In the genomic region with DNA sequence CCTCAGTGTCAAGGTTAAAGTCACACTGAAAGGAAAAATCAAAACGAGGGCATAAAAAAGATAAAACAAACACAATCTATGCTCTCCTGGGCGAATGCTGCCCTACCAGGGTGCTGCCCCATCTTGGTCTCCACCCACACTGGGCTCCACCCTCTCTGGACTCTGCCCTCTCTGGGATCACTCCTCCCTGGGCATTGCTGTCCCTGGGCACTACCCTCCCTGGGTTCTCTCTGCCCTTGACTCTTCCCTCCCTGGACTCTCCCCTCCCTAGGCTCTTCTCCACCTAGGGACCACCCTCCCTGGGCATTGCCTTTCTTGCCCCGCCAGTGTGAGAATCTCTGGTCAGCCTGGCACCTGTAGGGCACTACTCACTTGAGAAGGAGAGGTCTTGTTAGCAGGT, we compare ENCODE assay signal across 18 cellular contexts. TPM values are rescaled to one million over a fixed set of nuclear protein-coding genes. Genes with fewer than 3 reads are reported as not detected.
DNase-seq lines count a peak whose midpoint lies in the region; ATAC-seq and TF ChIP-seq lines count a peak whose summit lies in the region.
"Had no signal": no experiment of that assay in that cellular context is flagged by ENCODE, and none has a peak within 500 bp of the region (broad histone marks: within the 10 kb centered on the region; RNA-seq: fewer than 3 reads in every experiment).

No MANE protein-coding gene starts in this region.

- intact Hi-C loops in stomach (cut with DNase I; ENCODE audit: low total_unique reads), result no loop called here

- TF ChIP-seq RAD21 in liver (IDR thresholded peaks at IDR 0.05), result no peak

- TF ChIP-seq POLR2A in stomach (IDR thresholded peaks at IDR 0.05), result no peak

- TF ChIP-seq CTCF in liver (IDR thresholded peaks at IDR 0.05; ENCODE audit: low read depth, low read length, missing input control) (no peak), stomach (IDR thresholded peaks at IDR 0.05) (no peak), foreskin keratinocyte (conservative IDR thresholded peaks at IDR 0.05) (no peak)

- H3K4me1 ChIP-seq in liver (ENCODE audit: control insufficient read depth in 4 of 4, insufficient read depth in 4 of 4, low read length in 3 of 4), result peaks cover 0 to 12% (median 4%) of the 10 kb centered on the region in 4 donors
- H3K4me1 ChIP-seq in stomach, result no peaks in the 10 kb centered on the region
- no peaks in the 10 kb centered on the region for H3K4me1 ChIP-seq in foreskin keratinocyte
- H3K4me1 ChIP-seq: SJCRH30 had no signal

- no peak overlapping the region for H3K27ac ChIP-seq in liver (ENCODE audit: low read depth in 1 of 2, low read length in 2 of 2)
- H3K27ac ChIP-seq in stomach, result no peak overlapping the region
- H3K27ac ChIP-seq in foreskin keratinocyte, result no peak overlapping the region
- H3K27ac ChIP-seq: HL-60, SJCRH30 had no signal

- H3K9ac ChIP-seq in liver (ENCODE audit: low read depth in 1 of 2, low read length in 2 of 2), result no peak overlapping the region

- H3K9me3 ChIP-seq in liver (ENCODE audit: control insufficient read depth in 4 of 4, low read length in 3 of 4), result no peaks in the 10 kb centered on the region
- no peaks in the 10 kb centered on the region for H3K9me3 ChIP-seq in stomach
- H3K9me3 ChIP-seq: SJCRH30 had no signal

- DNase-seq in activated effector memory CD4-positive, alpha-beta T cell treated with anti-CD3 and anti-CD28 coated beads, Interleukin-2, amount 50 U/mL, for 16 hours, result peak; percentile 50
- no peak for DNase-seq in activated effector memory CD4-positive, alpha-beta T cell treated with Interleukin-2 at 50 U/mL for 16 hours
- DNase-seq in SW480 (ENCODE audit: low spot score), result peak; percentile 32
- DNase-seq in stomach, result peak; percentile 56
- DNase-seq in MV-4-11 (lab: John Stamatoyannopoulos, UW), result no peak
- no peak for DNase-seq in stimulated activated CD4-positive, alpha-beta T cell treated with anti-CD3 and anti-CD28 coated beads, Interleukin-12 subunit alpha, Interleukin-12 subunit beta, amount 100 ng/mL, for 4 hours
- DNase-seq in foreskin keratinocyte, result no peak
- DNase-seq: CD4-positive, CD25-positive, alpha-beta regulatory T cell; DMS79 treated with DMSO at 0.1 percent for 48 hours; KBM-7; NCI-H1105 treated with DMSO at 0.1 percent for 48 hours; NCI-H187 treated with DMSO at 0.1 percent for 48 hours; NCI-H774; SJCRH30 had no signal

- no peaks in the 10 kb centered on the region for H3K27me3 ChIP-seq in liver (ENCODE audit: control insufficient read depth in 4 of 4, insufficient read depth in 4 of 4, low read length in 3 of 4)
- H3K27me3 ChIP-seq in stomach, result peaks cover 0 to 11% (median 0%) of the 10 kb centered on the region in 3 donors
- peaks cover 26% of the 10 kb centered on the region for H3K27me3 ChIP-seq in foreskin keratinocyte
- H3K27me3 ChIP-seq: SJCRH30 had no signal

- H3K36me3 ChIP-seq in liver (ENCODE audit: control insufficient read depth in 4 of 4, insufficient read depth in 3 of 4, low read depth in 1 of 4, low read length in 3 of 4), result no peaks in the 10 kb centered on the region
- H3K36me3 ChIP-seq in stomach, result no peaks in the 10 kb centered on the region
- H3K36me3 ChIP-seq: SJCRH30 had no signal

- no peak for TF ChIP-seq EP300 in stomach (IDR thresholded peaks at IDR 0.05)

- no peak for ATAC-seq in foreskin keratinocyte

- H3K4me3 ChIP-seq in liver (ENCODE audit: low read depth in 1 of 3, low read length in 3 of 3), result no peak overlapping the region
- H3K4me3 ChIP-seq in stomach, result no peak overlapping the region
- H3K4me3 ChIP-seq: SJCRH30 had no signal

- WGBS in liver, result 47% methylated on average over 3 of the region's 3 CpGs
- 44 to 62% (median 51%) methylated on average over 3 of the region's 3 CpGs for WGBS in stomach, 5 donors

TF ChIP-seq in liver, 16 proteins besides CTCF, POLR2A, EP300 and RAD21:
- no peak for TF ChIP-seq TAF1 (conservative IDR thresholded peaks at IDR 0.05)
- TF ChIP-seq, protein P1, sequence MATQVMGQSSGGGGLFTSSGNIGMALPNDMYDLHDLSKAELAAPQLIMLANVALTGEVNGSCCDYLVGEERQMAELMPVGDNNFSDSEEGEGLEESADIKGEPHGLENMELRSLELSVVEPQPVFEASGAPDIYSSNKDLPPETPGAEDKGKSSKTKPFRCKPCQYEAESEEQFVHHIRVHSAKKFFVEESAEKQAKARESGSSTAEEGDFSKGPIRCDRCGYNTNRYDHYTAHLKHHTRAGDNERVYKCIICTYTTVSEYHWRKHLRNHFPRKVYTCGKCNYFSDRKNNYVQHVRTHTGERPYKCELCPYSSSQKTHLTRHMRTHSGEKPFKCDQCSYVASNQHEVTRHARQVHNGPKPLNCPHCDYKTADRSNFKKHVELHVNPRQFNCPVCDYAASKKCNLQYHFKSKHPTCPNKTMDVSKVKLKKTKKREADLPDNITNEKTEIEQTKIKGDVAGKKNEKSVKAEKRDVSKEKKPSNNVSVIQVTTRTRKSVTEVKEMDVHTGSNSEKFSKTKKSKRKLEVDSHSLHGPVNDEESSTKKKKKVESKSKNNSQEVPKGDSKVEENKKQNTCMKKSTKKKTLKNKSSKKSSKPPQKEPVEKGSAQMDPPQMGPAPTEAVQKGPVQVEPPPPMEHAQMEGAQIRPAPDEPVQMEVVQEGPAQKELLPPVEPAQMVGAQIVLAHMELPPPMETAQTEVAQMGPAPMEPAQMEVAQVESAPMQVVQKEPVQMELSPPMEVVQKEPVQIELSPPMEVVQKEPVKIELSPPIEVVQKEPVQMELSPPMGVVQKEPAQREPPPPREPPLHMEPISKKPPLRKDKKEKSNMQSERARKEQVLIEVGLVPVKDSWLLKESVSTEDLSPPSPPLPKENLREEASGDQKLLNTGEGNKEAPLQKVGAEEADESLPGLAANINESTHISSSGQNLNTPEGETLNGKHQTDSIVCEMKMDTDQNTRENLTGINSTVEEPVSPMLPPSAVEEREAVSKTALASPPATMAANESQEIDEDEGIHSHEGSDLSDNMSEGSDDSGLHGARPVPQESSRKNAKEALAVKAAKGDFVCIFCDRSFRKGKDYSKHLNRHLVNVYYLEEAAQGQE (IDR thresholded peaks at IDR 0.05), result peak; percentile 24
- no peak for TF ChIP-seq NR2F2 (IDR thresholded peaks at IDR 0.05)
- TF ChIP-seq, protein P2, sequence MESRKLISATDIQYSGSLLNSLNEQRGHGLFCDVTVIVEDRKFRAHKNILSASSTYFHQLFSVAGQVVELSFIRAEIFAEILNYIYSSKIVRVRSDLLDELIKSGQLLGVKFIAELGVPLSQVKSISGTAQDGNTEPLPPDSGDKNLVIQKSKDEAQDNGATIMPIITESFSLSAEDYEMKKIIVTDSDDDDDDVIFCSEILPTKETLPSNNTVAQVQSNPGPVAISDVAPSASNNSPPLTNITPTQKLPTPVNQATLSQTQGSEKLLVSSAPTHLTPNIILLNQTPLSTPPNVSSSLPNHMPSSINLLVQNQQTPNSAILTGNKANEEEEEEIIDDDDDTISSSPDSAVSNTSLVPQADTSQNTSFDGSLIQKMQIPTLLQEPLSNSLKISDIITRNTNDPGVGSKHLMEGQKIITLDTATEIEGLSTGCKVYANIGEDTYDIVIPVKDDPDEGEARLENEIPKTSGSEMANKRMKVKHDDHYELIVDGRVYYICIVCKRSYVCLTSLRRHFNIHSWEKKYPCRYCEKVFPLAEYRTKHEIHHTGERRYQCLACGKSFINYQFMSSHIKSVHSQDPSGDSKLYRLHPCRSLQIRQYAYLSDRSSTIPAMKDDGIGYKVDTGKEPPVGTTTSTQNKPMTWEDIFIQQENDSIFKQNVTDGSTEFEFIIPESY (IDR thresholded peaks at IDR 0.05), result no peak
- peak; percentile 93 for TF ChIP-seq HNF4A (conservative IDR thresholded peaks at IDR 0.05)
- TF ChIP-seq HNF4G (IDR thresholded peaks at IDR 0.05), result peak; percentile 78
- TF ChIP-seq, protein P3, sequence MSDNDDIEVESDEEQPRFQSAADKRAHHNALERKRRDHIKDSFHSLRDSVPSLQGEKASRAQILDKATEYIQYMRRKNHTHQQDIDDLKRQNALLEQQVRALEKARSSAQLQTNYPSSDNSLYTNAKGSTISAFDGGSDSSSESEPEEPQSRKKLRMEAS (IDR thresholded peaks at IDR 0.05), result no peak
- TF ChIP-seq GABPA (IDR thresholded peaks at IDR 0.05 in 1 of 2, conservative IDR thresholded peaks at IDR 0.05 in 1 of 2), result no peak
- TF ChIP-seq, protein P4, sequence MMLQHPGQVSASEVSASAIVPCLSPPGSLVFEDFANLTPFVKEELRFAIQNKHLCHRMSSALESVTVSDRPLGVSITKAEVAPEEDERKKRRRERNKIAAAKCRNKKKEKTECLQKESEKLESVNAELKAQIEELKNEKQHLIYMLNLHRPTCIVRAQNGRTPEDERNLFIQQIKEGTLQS (IDR thresholded peaks at IDR 0.05), result no peak
- no peak for TF ChIP-seq YY1 (IDR thresholded peaks at IDR 0.05)
- peak; percentile 82 for TF ChIP-seq SP1 (IDR thresholded peaks at IDR 0.05)
- TF ChIP-seq JUND (IDR thresholded peaks at IDR 0.05), result no peak
- TF ChIP-seq RXRA (IDR thresholded peaks at IDR 0.05), result peak; percentile 50 to 60
- TF ChIP-seq FOXA1 (IDR thresholded peaks at IDR 0.05), result no peak
- TF ChIP-seq FOXA2 (IDR thresholded peaks at IDR 0.05), result no peak
- no peak for TF ChIP-seq EGR1 (IDR thresholded peaks at IDR 0.05; ENCODE audit: low read depth in 2 of 2)

RNA-seq across cellular contexts. Expression of a gene that starts 8.6 kb away (rescaled TPM):
- total RNA-seq in liver, result 10 to 100 TPM in 1 of 2 donors, 1 to 10 TPM in 1; 8.5 to 26.9 TPM
- polyA plus RNA-seq in liver, result 10 to 100 TPM in 1 of 2 donors, 1 to 10 TPM in 1; 5.6 to 20.5 TPM
- not detected for total RNA-seq in stomach
- not detected for polyA plus RNA-seq in stomach
- total RNA-seq in foreskin keratinocyte, result not detected in 2 replicates
- not detected in 2 replicates for polyA plus RNA-seq in foreskin keratinocyte
- total RNA-seq: CD4-positive, CD25-positive, alpha-beta regulatory T cell; M059J; NCI-H460; SJCRH30 had no signal
- polyA plus RNA-seq: CD4-positive, CD25-positive, alpha-beta regulatory T cell had no signal

RNA-seq across cellular contexts. Expression of a gene that starts 17.4 kb away (rescaled TPM):
- total RNA-seq in liver (not detected), stomach (not detected), foreskin keratinocyte (not detected in 2 replicates)
- polyA plus RNA-seq in liver (not detected), stomach (not detected), foreskin keratinocyte (not detected in 2 replicates)
- total RNA-seq: CD4-positive, CD25-positive, alpha-beta regulatory T cell; M059J; NCI-H460; SJCRH30 had no signal
- polyA plus RNA-seq: CD4-positive, CD25-positive, alpha-beta regulatory T cell had no signal

RNA-seq across cellular contexts. Expression of a gene that starts 30.8 kb away (rescaled TPM):
- total RNA-seq in liver (under 1 TPM; under 0.01 to 0.28 TPM), stomach (1 to 10 TPM in 1 of 5 donors, not detected in 4; 2.6 TPM), foreskin keratinocyte (not detected in 2 replicates)
- polyA plus RNA-seq in liver (under 1 TPM; 0.08 to 0.14 TPM), stomach (under 1 TPM in 2 of 3 donors, not detected in 1; 0.31 to 0.90 TPM), foreskin keratinocyte (not detected in 2 replicates)
- total RNA-seq: CD4-positive, CD25-positive, alpha-beta regulatory T cell; M059J; NCI-H460; SJCRH30 had no signal
- polyA plus RNA-seq: CD4-positive, CD25-positive, alpha-beta regulatory T cell had no signal

RNA-seq across cellular contexts. Expression of a gene that starts 53.3 kb away (rescaled TPM):
- total RNA-seq in liver (under 1 TPM in 1 of 2 donors, not detected in 1; 0.09 TPM), stomach (10 to 100 TPM in 1 of 5 donors, 1 to 10 TPM in 1, under 1 TPM in 2, not detected in 1; 0.43 to 15.1 (median 1.4) TPM), foreskin keratinocyte (1.6 and 1.9 TPM in 2 replicates)
- polyA plus RNA-seq in liver (under 1 TPM in 1 of 2 donors, not detected in 1; 0.02 TPM), stomach (under 1 TPM in 2 of 3 donors, not detected in 1; 0.50 to 0.68 TPM), foreskin keratinocyte (1.2 and 1.5 TPM in 2 replicates)
- total RNA-seq: CD4-positive, CD25-positive, alpha-beta regulatory T cell; NCI-H460 had no signal
- polyA plus RNA-seq: CD4-positive, CD25-positive, alpha-beta regulatory T cell had no signal

Comparison
In these comparisons a context has a peak if more than half of its experiments do, and no peak if none do; other contexts are left out.
1. DNase-seq: peak in activated effector memory CD4-positive, alpha-beta T cell treated with anti-CD3 and anti-CD28 coated beads, Interleukin-2, amount 50 U/mL, for 16 hours (single experiment), SW480 (single experiment) and stomach (single experiment); none in activated effector memory CD4-positive, alpha-beta T cell treated with Interleukin-2 at 50 U/mL for 16 hours (single experiment), MV-4-11 (single experiment), stimulated activated CD4-positive, alpha-beta T cell treated with anti-CD3 and anti-CD28 coated beads, Interleukin-12 subunit alpha, Interleukin-12 subunit beta, amount 100 ng/mL, for 4 hours (single experiment) and foreskin keratinocyte (0 of 2).